In genomic region chr13:98565726-98566577, GRCh38 we compare ENCODE assay signal across 1 cellular context.
TF ChIP-seq lines count a peak whose summit lies in the region.

No MANE protein-coding gene starts in this region.

TF ChIP-seq in GM23338, 12 proteins besides CTCF, POLR2A, EP300 and RAD21 (continued from another document):
- no peak for TF ChIP-seq ZNF462 (CRISPR knock-in tag; IDR thresholded peaks at IDR 0.05)
- TF ChIP-seq REST (IDR thresholded peaks at IDR 0.05; ENCODE audit: unreplicated experiment): no peak
- TF ChIP-seq ETS1 (IDR thresholded peaks at IDR 0.05): no peak
